In genomic region chr6:10610289-10610688, GRCh38 we compare ENCODE assay signal across 18 cellular contexts.
DNase-seq lines count a peak whose midpoint lies in the region; ATAC-seq and TF ChIP-seq lines count a peak whose summit lies in the region.
"Had no signal": no experiment of that assay in that cellular context is flagged by ENCODE, and none has a peak within 500 bp of the region (broad histone marks: within the 10 kb centered on the region; RNA-seq: fewer than 3 reads in every experiment).

No MANE protein-coding gene starts in this region.

- no peak overlapping the region for H3K4me3 Mint-ChIP-seq in GM23338
- H3K4me3 Mint-ChIP-seq: activated CD4-positive, alpha-beta T cell treated with anti-CD3 and anti-CD28 coated beads, Interleukin-2, amount 10 ng/mL, durations not matched to agents 7 days and 5 days; activated naive CD4-positive, alpha-beta T cell treated with anti-CD3 and anti-CD28 coated beads for 36 hours; dendritic cell treated with granulocyte-macrophage colony-stimulating factor and Interleukin-4, amounts not matched to agents 40 ng/mL and 50 ng/mL, for 4 days; memory B cell; nephron; T-cell had no signal

- H3K4me2 ChIP-seq in GM23338 (no peak overlapping the region), fibroblast of lung (ENCODE audit: extremely low read depth, insufficient read depth, low read length) (no peak overlapping the region), Karpas-422 (ENCODE audit: low read depth, low read length, poor library complexity, severe bottlenecking) (no peak overlapping the region)

- peaks cover 52% of the 10 kb centered on the region for H3K36me3 Mint-ChIP-seq in GM23338 (ENCODE audit: low read depth)

- no peaks in the 10 kb centered on the region for H3K9me3 ChIP-seq in fibroblast of lung (ENCODE audit: control insufficient read depth, insufficient read depth, low read depth, low read length)
- peaks cover 0 to 6% (median 0%) of the 10 kb centered on the region in 5 donors for H3K9me3 ChIP-seq in subcutaneous abdominal adipose tissue (ENCODE audit: control insufficient read depth in 5 of 5, low read length in 5 of 5)
- H3K9me3 ChIP-seq in Karpas-422 (ENCODE audit: low read length): no peaks in the 10 kb centered on the region
- H3K9me3 ChIP-seq: BE2C had no signal

- H3K27me3 ChIP-seq in GM23338 (ENCODE audit: insufficient read depth): no peaks in the 10 kb centered on the region
- H3K27me3 ChIP-seq in fibroblast of lung (ENCODE audit: control insufficient read depth, insufficient read depth, low read length): no peaks in the 10 kb centered on the region
- no peaks in the 10 kb centered on the region for H3K27me3 ChIP-seq in subcutaneous abdominal adipose tissue (ENCODE audit: control insufficient read depth in 5 of 5, insufficient read depth in 4 of 5, low read length in 5 of 5)
- no peaks in the 10 kb centered on the region for H3K27me3 ChIP-seq in Karpas-422 (ENCODE audit: low read length)
- H3K27me3 ChIP-seq: BE2C had no signal

- peaks cover 4% of the 10 kb centered on the region for H3K27me3 Mint-ChIP-seq in GM23338 (ENCODE audit: insufficient read depth, low read depth, poor library complexity)
- H3K27me3 Mint-ChIP-seq: activated CD4-positive, alpha-beta T cell treated with anti-CD3 and anti-CD28 coated beads, Interleukin-2, amount 10 ng/mL, durations not matched to agents 7 days and 5 days; dendritic cell treated with granulocyte-macrophage colony-stimulating factor and Interleukin-4, amounts not matched to agents 40 ng/mL and 50 ng/mL, for 4 days; memory B cell; T-cell had no signal

- DNase-seq in GM23338 (ENCODE audit: low spot score) (no peak), fibroblast of lung (ENCODE audit: low read depth in 2 of 2) (peak; percentile 39 to 94), left kidney (ENCODE audit: low read depth, low spot score) (peak; percentile 38), mesenteric fat pad (ENCODE audit: low spot score) (no peak), Karpas-422 (no peak)
- DNase-seq: activated CD4-positive, alpha-beta T cell treated with anti-CD3 and anti-CD28 coated beads, Interleukin-2, amount 10 ng/mL, durations not matched to agents 7 days and 5 days; activated naive CD4-positive, alpha-beta T cell treated with anti-CD3 and anti-CD28 coated beads for 36 hours; BE2C; NCI-H1105 treated with DMSO at 0.1 percent for 48 hours; NCI-H526 treated with DMSO at 0.1 percent for 48 hours; SHP77 treated with DMSO at 0.1 percent for 48 hours; stimulated activated naive CD8-positive, alpha-beta T cell treated with anti-CD3 and anti-CD28 coated beads, Interleukin-15, Interleukin-2, amounts not matched to agents 100 U/mL and 50 U/mL, for 24 hours; T-cell had no signal

- peaks cover 39% of the 10 kb centered on the region for H3K4me1 Mint-ChIP-seq in GM23338
- H3K4me1 Mint-ChIP-seq: activated CD4-positive, alpha-beta T cell treated with anti-CD3 and anti-CD28 coated beads, Interleukin-2, amount 10 ng/mL, durations not matched to agents 7 days and 5 days; T-cell had no signal

- H3K79me2 ChIP-seq in GM23338 (replicated peaks; ENCODE audit: insufficient read depth) (peaks cover 100% of the 10 kb centered on the region), fibroblast of lung (ENCODE audit: control insufficient read depth, insufficient read depth, low read length) (no peaks in the 10 kb centered on the region), Karpas-422 (ENCODE audit: low read length) (peaks cover 80% of the 10 kb centered on the region)

- H2AFZ ChIP-seq in GM23338: no peak overlapping the region
- H2AFZ ChIP-seq in fibroblast of lung (ENCODE audit: low read length): no peak overlapping the region
- no peak overlapping the region for H2AFZ ChIP-seq in Karpas-422 (ENCODE audit: low read length)

- H3K4me3 ChIP-seq in GM23338 (no peak overlapping the region), fibroblast of lung (replicated peaks in 1 of 4; ENCODE audit: control extremely low read depth in 1 of 4, insufficient read depth in 1 of 4, low read depth in 3 of 4, low read length in 4 of 4) (no peak overlapping the region), subcutaneous abdominal adipose tissue (ENCODE audit: low read depth in 1 of 5, low read length in 5 of 5) (no peak overlapping the region), Karpas-422 (ENCODE audit: low read length) (no peak overlapping the region)

- no peaks in the 10 kb centered on the region for H3K9me2 ChIP-seq in GM23338 (ENCODE audit: insufficient read depth)
- H3K9me2 ChIP-seq in Karpas-422 (replicated peaks; ENCODE audit: insufficient read depth, low read length): no peaks in the 10 kb centered on the region

- peaks cover 5% of the 10 kb centered on the region; the same call in 1 of the 2 replicates for H3K36me3 ChIP-seq in GM23338 (ENCODE audit: insufficient read depth)
- H3K36me3 ChIP-seq in fibroblast of lung (ENCODE audit: control insufficient read depth, insufficient read depth, low read length): no peaks in the 10 kb centered on the region
- no peaks in the 10 kb centered on the region for H3K36me3 ChIP-seq in subcutaneous abdominal adipose tissue (ENCODE audit: control insufficient read depth in 5 of 5, insufficient read depth in 5 of 5, low read length in 5 of 5)
- H3K36me3 ChIP-seq in Karpas-422 (ENCODE audit: insufficient read depth, low read length): no peaks in the 10 kb centered on the region
- H3K36me3 ChIP-seq: BE2C had no signal

- H3K9me3 Mint-ChIP-seq in GM23338: peaks cover 5% of the 10 kb centered on the region; the same call in 2 of the 3 replicates
- H3K9me3 Mint-ChIP-seq: dendritic cell treated with granulocyte-macrophage colony-stimulating factor and Interleukin-4, amounts not matched to agents 40 ng/mL and 50 ng/mL, for 4 days; memory B cell; nephron had no signal

- H3K27ac Mint-ChIP-seq in GM23338: no peak overlapping the region
- H3K27ac Mint-ChIP-seq: activated CD4-positive, alpha-beta T cell treated with anti-CD3 and anti-CD28 coated beads, Interleukin-2, amount 10 ng/mL, durations not matched to agents 7 days and 5 days; activated naive CD4-positive, alpha-beta T cell treated with anti-CD3 and anti-CD28 coated beads for 36 hours; memory B cell; nephron; T-cell had no signal

- TF ChIP-seq CTCF in GM23338 (conservative IDR thresholded peaks at IDR 0.05; ENCODE audit: low read depth in 2 of 2): no peak
- TF ChIP-seq CTCF in fibroblast of lung (conservative IDR thresholded peaks at IDR 0.05 in 1 of 2, IDR thresholded peaks at IDR 0.05 in 1 of 2; ENCODE audit: low read depth in 1 of 2, low read length in 2 of 2): no peak

- ATAC-seq in GM23338 (no peak), GM18520 (IDR thresholded peaks at IDR 0.05; ENCODE audit: unreplicated experiment) (no peak)
- ATAC-seq: stimulated activated naive CD8-positive, alpha-beta T cell treated with anti-CD3 and anti-CD28 coated beads, Interleukin-15, Interleukin-2, amounts not matched to agents 100 U/mL and 50 U/mL, for 24 hours; T-cell had no signal

- H3K4me1 ChIP-seq in GM23338 (ENCODE audit: insufficient read depth) (peaks cover 24% of the 10 kb centered on the region), fibroblast of lung (ENCODE audit: control insufficient read depth, extremely low read depth, insufficient read depth, low read length) (no peaks in the 10 kb centered on the region), subcutaneous abdominal adipose tissue (ENCODE audit: control insufficient read depth in 5 of 5, insufficient read depth in 5 of 5, low read length in 5 of 5) (peaks cover 0 to 23% (median 7%) of the 10 kb centered on the region in 5 donors), Karpas-422 (ENCODE audit: low read length) (peaks cover 6% of the 10 kb centered on the region)
- H3K4me1 ChIP-seq: BE2C had no signal

- peaks cover 13% of the 10 kb centered on the region for H3F3A ChIP-seq in GM23338 (replicated peaks; ENCODE audit: low read depth)

- H3K9ac ChIP-seq in fibroblast of lung (ENCODE audit: insufficient read depth, low read length): no peak overlapping the region
- no peak overlapping the region for H3K9ac ChIP-seq in subcutaneous abdominal adipose tissue (ENCODE audit: low read length in 5 of 5)
- no peak overlapping the region for H3K9ac ChIP-seq in Karpas-422 (ENCODE audit: low read length)

- H4K20me1 ChIP-seq in GM23338 (replicated peaks; ENCODE audit: insufficient read depth) (peaks cover 54% of the 10 kb centered on the region), fibroblast of lung (ENCODE audit: control insufficient read depth, extremely low read depth, insufficient read depth, low read length) (no peaks in the 10 kb centered on the region), Karpas-422 (ENCODE audit: insufficient read depth, low read depth, low read length) (no peaks in the 10 kb centered on the region)

- H3K27ac ChIP-seq in GM23338 (ENCODE audit: low read depth): peak overlapping the region; percentile 34; the same call in 1 of the 2 replicates
- no peak overlapping the region for H3K27ac ChIP-seq in fibroblast of lung (ENCODE audit: insufficient read depth, low read length)
- peak overlapping the region; percentile 83 for H3K27ac ChIP-seq in subcutaneous abdominal adipose tissue (ENCODE audit: low read depth, low read length)
- H3K27ac ChIP-seq in Karpas-422 (ENCODE audit: low read length): no peak overlapping the region

TF ChIP-seq in GM23338, 12 proteins besides CTCF, POLR2A, EP300 and RAD21 (continues in another document):
- no peak for TF ChIP-seq STAT1 (IDR thresholded peaks at IDR 0.05; ENCODE audit: unreplicated experiment)
- TF ChIP-seq JUNB (IDR thresholded peaks at IDR 0.05; ENCODE audit: unreplicated experiment): no peak

Comparison
In these comparisons a context has a peak if more than half of its experiments do, and no peak if none do; other contexts are left out.
1. DNase-seq: peak in fibroblast of lung (2 of 2) and left kidney (single experiment); none in GM23338 (single experiment), mesenteric fat pad (single experiment) and Karpas-422 (single experiment).
2. H3K27ac ChIP-seq: peak in GM23338 (single experiment) and subcutaneous abdominal adipose tissue (single experiment); none in fibroblast of lung (single experiment) and Karpas-422 (single experiment).